Comparison of ENCODE assay signal across 8 cellular contexts in genomic region chr12:31324845-31325523, GRCh38. TPM values are rescaled to one million over a fixed set of nuclear protein-coding genes. Genes with fewer than 3 reads are reported as not detected.
DNase-seq lines count a peak whose midpoint lies in the region; ATAC-seq, FAIRE-seq and TF ChIP-seq lines count a peak whose summit lies in the region.

No MANE protein-coding gene starts in this region.

- H3K4me1 ChIP-seq in H1 (replicated peaks in 1 of 4; ENCODE audit: control insufficient read depth in 3 of 4, insufficient read depth in 4 of 4, low read length in 3 of 4), result peaks cover 3 to 16% (median 5%) of the 10 kb centered on the region in 4 experiments; a peak in 5 of 7 replicates

- H3K4ac ChIP-seq in H1 (replicated peaks; ENCODE audit: insufficient read length, low read depth, low read length), result peak overlapping the region; percentile 92

- H3K23ac ChIP-seq in H1 (ENCODE audit: insufficient read length), result no peak overlapping the region

- WGBS in H1 (ENCODE audit: extremely low coverage in 1 of 2, insufficient coverage in 1 of 2, insufficient read length in 1 of 2, insufficient replicate concordance in 2 of 2, low coverage in 1 of 2, low lambda C conversion rate in 2 of 2, missing lambda C conversion rate in 1 of 2), 2 experiments, result 1% methylated on average over 69 of the region's 69 CpGs; no CpG with 5 or more reads in 1 of the 2 experiments

- peak; percentile 60 to 62 for TF ChIP-seq POLR2A in H1 (IDR thresholded peaks at IDR 0.05; ENCODE audit: control extremely low read depth in 1 of 2, low read depth in 2 of 2, low read length in 2 of 2)

- peak overlapping the region; percentile 98; the same call in 1 of the 2 replicates for H4K8ac ChIP-seq in H1 (ENCODE audit: extremely low read depth, insufficient read depth, low read length)

- peaks cover 39% of the 10 kb centered on the region for H3K4me1 Mint-ChIP-seq in activated CD8-positive, alpha-beta T cell treated with anti-CD3 and anti-CD28 coated beads, Interleukin-2, amount 10 ng/mL, durations not matched to agents 7 days and 5 days (ENCODE audit: low read depth)
- H3K4me1 Mint-ChIP-seq in mesothelial cell of epicardium, result peaks cover 38% of the 10 kb centered on the region

- FAIRE-seq in H1 (lab: Jason Lieb, UNC), result no peak

- H3K4me3 ChIP-seq in H7 (ENCODE audit: insufficient read depth, low read depth, low read length) (peak overlapping the region; percentile 98), H1 (ENCODE audit: extremely low read depth in 1 of 4, insufficient read depth in 2 of 4, low read depth in 3 of 4, low read length in 4 of 4) (peak overlapping the region; percentile 95 to 99 (median 99))

- H3K4me3 Mint-ChIP-seq in activated CD8-positive, alpha-beta T cell treated with anti-CD3 and anti-CD28 coated beads, Interleukin-2, amount 10 ng/mL, durations not matched to agents 7 days and 5 days, result peak overlapping the region; percentile 98
- peak overlapping the region; percentile 99 for H3K4me3 Mint-ChIP-seq in mesothelial cell of epicardium

- H3K23me2 ChIP-seq in H1 (ENCODE audit: low read depth, low read length), result peaks cover 2% of the 10 kb centered on the region; the same call in 1 of the 2 replicates

- TF ChIP-seq CTCF in H1 (IDR thresholded peaks at IDR 0.05; ENCODE audit: control extremely low read depth in 1 of 3, insufficient read depth in 1 of 3, low read depth in 1 of 3, low read length in 3 of 3) (0 out of 4 replicates have a peak, but pooled peaks of 1 of the 3 experiments have one; percentile 7), mesothelial cell of epicardium (IDR thresholded peaks at IDR 0.05; ENCODE audit: unreplicated experiment) (no peak)

- no peaks in the 10 kb centered on the region for H3K9me3 ChIP-seq in H1 (ENCODE audit: insufficient read depth in 2 of 2, low read depth in 1 of 2, low read length in 1 of 2)

- H3K36me3 ChIP-seq in H7 (replicated peaks; ENCODE audit: control insufficient read depth, insufficient read depth, low read length) (no peaks in the 10 kb centered on the region), H1 (ENCODE audit: control insufficient read depth in 2 of 4, insufficient read depth in 4 of 4, low read length in 3 of 4) (peaks cover 0 to 4% (median 0%) of the 10 kb centered on the region in 4 experiments; a peak in 2 of 8 replicates)

- H3K18ac ChIP-seq in H1 (ENCODE audit: extremely low read depth, low read length), result peak overlapping the region; percentile 93

- POLR2A ChIA-PET in activated CD8-positive, alpha-beta T cell treated with anti-CD3 and anti-CD28 coated beads, Interleukin-2, amount 10 ng/mL, durations not matched to agents 7 days and 5 days (lab: Charles Lee), result interaction anchor here (1.7 kb wide), 1 partner anchor 9 kb away, joined by 20 read pairs; no protein-coding TSS in a partner anchor
- POLR2A ChIA-PET in H1 (lab: Charles Lee; ENCODE audit: partially characterized antibody), result interaction anchor here (0.8 to 6.3 kb wide), 17 partner anchors 9 to 77 kb away, joined by 3 to 85 read pairs (median 17); no protein-coding TSS in a partner anchor

- H3K9ac ChIP-seq in H1 (replicated peaks in 1 of 4; ENCODE audit: extremely low read depth in 1 of 4, low read depth in 3 of 4, low read length in 3 of 4), result peak overlapping the region; percentile 98 to 99 (median 98)

- peak; percentile 14 for ATAC-seq in activated CD8-positive, alpha-beta T cell treated with anti-CD3 and anti-CD28 coated beads, Interleukin-2, amount 10 ng/mL, durations not matched to agents 7 days and 5 days
- ATAC-seq in GM19023 (IDR thresholded peaks at IDR 0.05; ENCODE audit: unreplicated experiment), result no peak

- no peak overlapping the region for H2BK20ac ChIP-seq in H1 (ENCODE audit: low read length)

- peaks cover 57 to 69% of the 10 kb centered on the region in 2 experiments for H3K79me2 ChIP-seq in H1 (ENCODE audit: control insufficient read depth in 1 of 2, insufficient read depth in 2 of 2, low read length in 2 of 2)

- no peaks in the 10 kb centered on the region for H3K79me1 ChIP-seq in H1 (ENCODE audit: low read depth, low read length)

- H3K27ac Mint-ChIP-seq in activated CD8-positive, alpha-beta T cell treated with anti-CD3 and anti-CD28 coated beads, Interleukin-2, amount 10 ng/mL, durations not matched to agents 7 days and 5 days, result peak overlapping the region; percentile 99
- H3K27ac Mint-ChIP-seq in mesothelial cell of epicardium, result peak overlapping the region; percentile 100

- peak overlapping the region; percentile 50 for H3K14ac ChIP-seq in H1 (ENCODE audit: insufficient read length)

- H4K20me1 ChIP-seq in H1 (replicated peaks in 1 of 2; ENCODE audit: control insufficient read depth in 1 of 2, insufficient read depth in 2 of 2, low read length in 2 of 2), result peaks cover 19 to 28% of the 10 kb centered on the region in 2 experiments

- peak overlapping the region; percentile 94 for H4K5ac ChIP-seq in H1 (ENCODE audit: insufficient read length, low read depth, low read length)

- peak overlapping the region; percentile 88 for H2AK5ac ChIP-seq in H1 (ENCODE audit: low read depth, low read length)

- peak overlapping the region; percentile 98 for H2BK5ac ChIP-seq in H1 (ENCODE audit: low read depth, low read length)

- CTCF ChIA-PET in activated CD8-positive, alpha-beta T cell treated with anti-CD3 and anti-CD28 coated beads, Interleukin-2, amount 10 ng/mL, durations not matched to agents 7 days and 5 days (lab: Charles Lee), result no interaction called here
- CTCF ChIA-PET in H1 (lab: Charles Lee; ENCODE audit: partially characterized antibody), result interaction anchor here (2.5 kb wide), 1 partner anchor 62 kb away, joined by 10 read pairs; no protein-coding TSS in a partner anchor

- no peaks in the 10 kb centered on the region for H3K27me3 Mint-ChIP-seq in activated CD8-positive, alpha-beta T cell treated with anti-CD3 and anti-CD28 coated beads, Interleukin-2, amount 10 ng/mL, durations not matched to agents 7 days and 5 days (ENCODE audit: low read depth)
- H3K27me3 Mint-ChIP-seq in mesothelial cell of epicardium (ENCODE audit: low read depth), result no peaks in the 10 kb centered on the region

- TF ChIP-seq RAD21 in H1 (IDR thresholded peaks at IDR 0.05 in 1 of 2, conservative IDR thresholded peaks at IDR 0.05 in 1 of 2; ENCODE audit: low read depth in 2 of 2, low read length in 2 of 2), result no peak

- H3K9me3 Mint-ChIP-seq in activated CD8-positive, alpha-beta T cell treated with anti-CD3 and anti-CD28 coated beads, Interleukin-2, amount 10 ng/mL, durations not matched to agents 7 days and 5 days (ENCODE audit: insufficient read depth), result no peaks in the 10 kb centered on the region
- H3K9me3 Mint-ChIP-seq in mesothelial cell of epicardium, result no peaks in the 10 kb centered on the region

- peak overlapping the region; percentile 36 for H2BK120ac ChIP-seq in H1 (replicated peaks; ENCODE audit: low read depth, low read length)

- peak overlapping the region; percentile 94 for H3K27ac ChIP-seq in H1 (ENCODE audit: low read depth, low read length)

- 0 out of 2 replicates have a peak overlapping the region, but pooled peaks have one; percentile 29 for H2BK15ac ChIP-seq in H1 (ENCODE audit: low read length)

- peak overlapping the region; percentile 13 for H3K56ac ChIP-seq in H1 (replicated peaks; ENCODE audit: insufficient read length, low read depth, low read length)

- H3K36me3 Mint-ChIP-seq in activated CD8-positive, alpha-beta T cell treated with anti-CD3 and anti-CD28 coated beads, Interleukin-2, amount 10 ng/mL, durations not matched to agents 7 days and 5 days (ENCODE audit: low read depth), result peaks cover 8% of the 10 kb centered on the region
- H3K36me3 Mint-ChIP-seq in mesothelial cell of epicardium, result no peaks in the 10 kb centered on the region

- no peaks in the 10 kb centered on the region for H3K27me3 ChIP-seq in H7 (ENCODE audit: control insufficient read depth, insufficient read depth, low read length)
- no peaks in the 10 kb centered on the region for H3K27me3 ChIP-seq in H1 (replicated peaks in 1 of 4; ENCODE audit: control insufficient read depth in 3 of 4, extremely low read depth in 1 of 4, insufficient read depth in 3 of 4, low read length in 3 of 4)

- TF ChIP-seq EP300 in H1 (IDR thresholded peaks at IDR 0.05; ENCODE audit: borderline replicate concordance in 1 of 2, low read depth in 2 of 2, low read length in 2 of 2), result no peak

- H2AFZ ChIP-seq in H1 (ENCODE audit: low read length), result no peak overlapping the region

- peak overlapping the region; percentile 96 for H4K91ac ChIP-seq in H1 (replicated peaks; ENCODE audit: insufficient read length, low read length)

- H3K4me2 ChIP-seq in H1 (ENCODE audit: insufficient read depth in 1 of 2, low read depth in 2 of 2, low read length in 2 of 2), result peak overlapping the region; percentile 85 to 91

- DNase-seq in Caki2 (ENCODE audit: low read depth) (peak; percentile 72), H7 (peak; percentile 58), NCI-H2196 (lab: John Stamatoyannopoulos, UW; ENCODE audit: unreplicated experiment) (peak; percentile 52), H1 (ENCODE audit: low read depth in 1 of 2, low spot score in 2 of 2) (no peak), mesothelial cell of epicardium (ENCODE audit: low spot score in 2 of 2, unreplicated experiment in 2 of 2) (peak in 1 of 2 experiments; percentile 54)
- DNase-seq in activated CD8-positive, alpha-beta T cell treated with anti-CD3 and anti-CD28 coated beads, Interleukin-2, amount 10 ng/mL, durations not matched to agents 7 days and 5 days, result peak; percentile 56
- DNase-seq in stimulated activated CD8-positive, alpha-beta memory T cell treated with anti-CD3 and anti-CD28 coated beads, Interleukin-2, amount 100 ng/mL, for 1 hour (ENCODE audit: low read depth in 2 of 2), result peak; percentile 4 to 16

- in situ Hi-C loops in Caki2 (cut with HindIII; ENCODE audit: low pct_unique_long_range_greater_than_20kb, low sequenced_read_pairs), result no loop called here

- H2BK12ac ChIP-seq in H1 (ENCODE audit: low read depth, low read length), result peak overlapping the region; percentile 90

TF ChIP-seq in H1, 55 proteins besides CTCF, POLR2A, EP300 and RAD21 (continues in another document):
- TF ChIP-seq TBP (IDR thresholded peaks at IDR 0.05; ENCODE audit: low read depth, low read length), result no peak
- TF ChIP-seq POLR2AphosphoS5 (IDR thresholded peaks at IDR 0.05; ENCODE audit: low read depth, low read length), result peak; percentile 73

RNA-seq across cellular contexts. Expression of gene SINHCAF, which starts 1.0 kb away (rescaled TPM):
- total RNA-seq in Caki2 (2014; rRNA removed; shearing (Covaris generic); ENCODE audit: low replicate concordance), result 95.2 and 115 TPM in 2 replicates
- total RNA-seq in H7 (2014; rRNA removed; shearing (Covaris generic)), result 265 and 349 TPM in 2 replicates
- total RNA-seq in activated CD8-positive, alpha-beta T cell treated with anti-CD3 and anti-CD28 coated beads, Interleukin-2, amount 10 ng/mL, durations not matched to agents 7 days and 5 days, result 10 to 100 TPM; 81.9 to 98.0 TPM
- total RNA-seq in H1 (2021; fragmentation: NEBNext Ultra II Directional; extraction: Animal tissue kit (Norgen Biotek cat#: 25700)), result 536 and 576 TPM in 2 replicates
- 86.5 and 138 TPM in 2 replicates for polyA plus RNA-seq in H1 (2011; rRNA removed)
- polyA plus RNA-seq in H1 (2011; cell fraction: cytosol; rRNA removed), result 177 TPM
- 60.0 TPM for polyA plus RNA-seq in H1 (2011; cell fraction: nucleus; rRNA removed)
- 203 to 395 TPM (median 221 TPM) in 4 replicates for polyA plus RNA-seq in H1 (2012, experiment 1 of 2)
- 62.3 TPM for polyA plus RNA-seq in H1 (2012, experiment 2 of 2)
- 326 TPM for polyA plus RNA-seq in H1 (2013, experiment 1 of 2)
- 349 TPM for polyA plus RNA-seq in H1 (2013, experiment 2 of 2)
- 140 and 200 TPM in 2 replicates for polyA minus RNA-seq in H1 (2011; rRNA and poly(A)+ RNA removed)
- polyA minus RNA-seq in H1 (2011; cell fraction: cytosol; rRNA and poly(A)+ RNA removed), result 186 TPM
- polyA minus RNA-seq in H1 (2011; cell fraction: nucleus; rRNA and poly(A)+ RNA removed), result 178 TPM
- 241 to 262 TPM (median 246 TPM) in 3 replicates for total RNA-seq in mesothelial cell of epicardium

Comparison
In these comparisons a context has a peak if more than half of its experiments do, and no peak if none do; other contexts are left out.
1. DNase-seq: peak in Caki2 (single experiment), H7 (single experiment), NCI-H2196 (single experiment), activated CD8-positive, alpha-beta T cell treated with anti-CD3 and anti-CD28 coated beads, Interleukin-2, amount 10 ng/mL, durations not matched to agents 7 days and 5 days (single experiment) and stimulated activated CD8-positive, alpha-beta memory T cell treated with anti-CD3 and anti-CD28 coated beads, Interleukin-2, amount 100 ng/mL, for 1 hour (2 of 2); none in H1 (0 of 2).